ENCODE assay signal across 1 cellular context in the genomic region with DNA sequence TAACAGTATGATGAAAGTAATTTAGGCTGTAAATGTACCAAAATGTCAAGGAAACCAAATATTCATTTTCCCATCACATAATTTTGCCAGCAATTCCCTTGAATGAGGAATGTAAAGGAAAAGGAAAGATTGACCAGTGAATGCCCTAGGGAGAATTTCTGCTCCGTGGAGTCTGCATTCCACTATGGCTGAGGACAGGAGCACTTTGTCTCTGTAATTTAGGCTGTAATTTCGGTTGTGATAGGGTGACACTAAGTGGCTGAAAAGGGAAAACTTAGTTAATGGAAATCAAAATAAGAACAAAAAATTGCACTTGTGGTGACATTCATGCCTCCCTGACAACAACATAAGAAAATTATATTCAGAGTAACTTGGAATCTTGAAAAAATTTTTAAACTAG.
TF ChIP-seq lines count a peak whose summit lies in the region.

No MANE protein-coding gene starts in this region.

TF ChIP-seq in A549, 52 proteins besides CTCF, POLR2A, EP300 and RAD21:
- TF ChIP-seq SMC3 (IDR thresholded peaks at IDR 0.05) (peak; percentile 29; the same call in 1 of the 3 replicates), KDM1A (IDR thresholded peaks at IDR 0.05; ENCODE audit: low read depth) (no peak)
TF ChIP-seq in A549: peak in this region for 1.
